ENCODE assay signal across 35 cellular contexts in genomic region chr10:4926400-4926799, GRCh38.
"Had no signal": no experiment of that assay in that cellular context is flagged by ENCODE, and none has a peak within 500 bp of the region (broad histone marks: within the 10 kb centered on the region; RNA-seq: fewer than 3 reads in every experiment).

No MANE protein-coding gene starts in this region.

- H3K9me3 ChIP-seq: MG63 had no signal

- H3K36me3 ChIP-seq: MG63 had no signal

- H3K4me3 ChIP-seq: MG63 had no signal

- H3K27me3 ChIP-seq: MG63 had no signal

- DNase-seq: Karpas-422, Kasumi-1, MG63, MM.1S, MV-4-11, NCI-H1048, NCI-H1092, NCI-H1092 treated with DMSO at 0.1 percent for 48 hours, NCI-H1105, NCI-H1105 treated with DMSO at 0.1 percent for 48 hours, NCI-H1417, NCI-H1417 treated with DMSO at 0.1 percent for 48 hours, NCI-H1436, NCI-H1436 treated with DMSO at 0.1 percent for 48 hours, NCI-H146, NCI-H1694, NCI-H1694 treated with DMSO at 0.1 percent for 48 hours, NCI-H187, NCI-H187 treated with DMSO at 0.1 percent for 48 hours, NCI-H1930, NCI-H2029, NCI-H2029 treated with DMSO at 0.1 percent for 48 hours, NCI-H2081, NCI-H2081 treated with DMSO at 0.1 percent for 48 hours, NCI-H2107, NCI-H2171, NCI-H2171 treated with DMSO at 0.1 percent for 48 hours, NCI-H2227 treated with DMSO at 0.1 percent for 48 hours, NCI-H226, NCI-H345, NCI-H446, NCI-H446 treated with DMSO at 0.1 percent for 48 hours, NCI-H510A, NCI-H510A treated with DMSO at 0.1 percent for 48 hours, NCI-H524 had no signal
